Comparison of ENCODE assay signal across 12 cellular contexts in the genomic region with DNA sequence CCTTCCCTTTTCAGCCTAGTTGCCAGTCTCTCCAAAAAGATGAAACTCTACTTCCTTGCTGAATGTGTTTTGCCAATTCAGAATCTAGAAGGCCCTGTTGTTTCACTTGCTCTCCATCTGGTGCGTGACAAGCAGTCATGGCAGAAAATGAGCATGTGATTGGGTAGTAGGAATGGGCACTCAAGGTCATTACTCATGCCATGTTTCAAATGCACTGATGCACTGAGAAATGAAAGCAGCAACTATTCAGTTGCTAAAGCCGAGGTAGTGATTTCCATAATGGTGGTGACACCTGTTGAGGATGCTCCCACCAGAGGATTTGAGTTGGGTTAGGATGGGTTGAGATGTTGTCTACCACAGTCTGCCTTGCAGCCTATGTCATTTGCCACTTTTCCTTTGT. TPM values are rescaled to one million over a fixed set of nuclear protein-coding genes. Genes with fewer than 3 reads are reported as not detected.
DNase-seq lines count a peak whose midpoint lies in the region; ATAC-seq lines count a peak whose summit lies in the region.
"Had no signal": no experiment of that assay in that cellular context is flagged by ENCODE, and none has a peak within 500 bp of the region (broad histone marks: within the 10 kb centered on the region; RNA-seq: fewer than 3 reads in every experiment).

No MANE protein-coding gene starts in this region.

- H3K56ac ChIP-seq in mesendoderm (ENCODE audit: low read length): no peak overlapping the region

- H3K79me1 ChIP-seq in mesendoderm (ENCODE audit: low read length): no peaks in the 10 kb centered on the region

- H2BK120ac ChIP-seq in mesendoderm (ENCODE audit: low read depth, low read length): no peak overlapping the region

- no peaks in the 10 kb centered on the region for H3K36me3 ChIP-seq in mesendoderm (ENCODE audit: control insufficient read depth, insufficient read depth, low read length)
- H3K36me3 ChIP-seq: cardiac muscle cell, pancreas had no signal

- H4K5ac ChIP-seq in mesendoderm (ENCODE audit: low read length): no peak overlapping the region

- no peak overlapping the region for H3K4me2 ChIP-seq in mesendoderm (ENCODE audit: low read length)

- H3K23ac ChIP-seq in mesendoderm (ENCODE audit: low read length): no peak overlapping the region

- peak overlapping the region; percentile 32 for H3K27ac ChIP-seq in temporal lobe (ENCODE audit: low read depth, low read length)
- H3K27ac ChIP-seq in mesendoderm (ENCODE audit: low read depth, low read length): no peak overlapping the region
- H3K27ac ChIP-seq: cardiac muscle cell, left lung, pancreas had no signal

- no peak overlapping the region for H4K8ac ChIP-seq in mesendoderm (ENCODE audit: low read depth, low read length)

- H3K4me3 ChIP-seq in mesendoderm (ENCODE audit: low read length): no peak overlapping the region
- H3K4me3 ChIP-seq: cardiac muscle cell, left lung, pancreas had no signal

- H2BK5ac ChIP-seq in mesendoderm (ENCODE audit: low read length): no peak overlapping the region

- ATAC-seq in GM19351 (IDR thresholded peaks at IDR 0.05; ENCODE audit: unreplicated experiment): peak; percentile 34
- ATAC-seq in HG02642 (IDR thresholded peaks at IDR 0.05; ENCODE audit: poor library complexity, unreplicated experiment): peak; percentile 35
- peak; percentile 29 for ATAC-seq in HG03571 (IDR thresholded peaks at IDR 0.05; ENCODE audit: unreplicated experiment)
- ATAC-seq: left lung, pancreas had no signal

- no peaks in the 10 kb centered on the region for H3K27me3 ChIP-seq in mesendoderm (ENCODE audit: insufficient read depth, low read length, poor library complexity)
- H3K27me3 ChIP-seq: cardiac muscle cell, left lung, pancreas had no signal

- H3K9ac ChIP-seq in mesendoderm (ENCODE audit: low read length): no peak overlapping the region

- H2BK15ac ChIP-seq in mesendoderm (replicated peaks; ENCODE audit: low read depth): no peak overlapping the region

- H3K79me2 ChIP-seq in mesendoderm (ENCODE audit: control insufficient read depth, insufficient read depth, low read length): no peaks in the 10 kb centered on the region

- no peak overlapping the region for H2AK5ac ChIP-seq in mesendoderm (ENCODE audit: low read length)

- no peak overlapping the region for H3K4ac ChIP-seq in mesendoderm (ENCODE audit: low read depth, low read length)

- no CpG with 5 or more reads among the region's 2 CpGs for WGBS in mesendoderm (ENCODE audit: extremely low coverage, insufficient coverage, low lambda C conversion rate)

- no peak for DNase-seq in mesendoderm
- no peak for DNase-seq in NCI-H1105 treated with DMSO at 0.1 percent for 48 hours (lab: John Stamatoyannopoulos, UW)
- DNase-seq in NCI-H1436 (lab: John Stamatoyannopoulos, UW): no peak
- DNase-seq: DND-41, left lung, NCI-H748 treated with DMSO at 0.1 percent for 48 hours, pancreas had no signal

- H3K4me1 ChIP-seq in mesendoderm (ENCODE audit: control insufficient read depth, low read depth, low read length): no peaks in the 10 kb centered on the region
- H3K4me1 ChIP-seq: pancreas had no signal

- H3K18ac ChIP-seq in mesendoderm (ENCODE audit: low read length): no peak overlapping the region

RNA-seq across cellular contexts. Expression of gene ZBTB38, which starts 12.7 kb away (rescaled TPM):
- 117 TPM for total RNA-seq in temporal lobe
- polyA plus RNA-seq in mesendoderm (2013, experiment 1 of 2): 20.8 TPM
- polyA plus RNA-seq in mesendoderm (2013, experiment 2 of 2): 20.5 TPM
